Comparison of ENCODE assay signal across 1 cellular context in genomic region chr5:68408345-68408871, GRCh38.
TF ChIP-seq lines count a peak whose summit lies in the region.

No MANE protein-coding gene starts in this region.

TF ChIP-seq in GM23338, 12 proteins besides CTCF, POLR2A, EP300 and RAD21 (continued from another document):
- TF ChIP-seq REST (IDR thresholded peaks at IDR 0.05; ENCODE audit: unreplicated experiment) (no peak), POLR2AphosphoS5 (IDR thresholded peaks at IDR 0.05; ENCODE audit: low read depth) (no peak), STAT1 (IDR thresholded peaks at IDR 0.05; ENCODE audit: unreplicated experiment) (no peak)
TF ChIP-seq in GM23338: peak in this region for 0.
